In the genomic region with DNA sequence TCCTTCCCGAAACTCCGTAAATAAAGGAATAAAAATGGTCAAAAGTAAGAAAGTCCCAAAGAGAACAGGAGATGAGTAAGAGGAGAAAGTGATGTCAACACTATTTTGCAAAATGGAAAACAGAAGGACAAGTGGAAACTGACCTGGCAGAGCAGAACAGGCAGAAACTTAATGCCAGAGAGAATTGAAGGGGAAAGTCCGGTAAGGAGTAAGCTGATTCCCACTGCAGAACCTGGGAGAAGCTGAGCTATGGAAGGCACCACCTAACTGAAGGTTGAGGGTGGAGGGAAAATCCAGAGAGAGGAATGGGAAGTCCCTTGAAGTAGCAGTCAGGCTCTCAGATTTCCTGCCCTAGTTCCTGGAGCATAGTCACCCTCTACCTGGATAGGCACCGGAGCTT, we compare ENCODE assay signal across 17 cellular contexts. TPM values are rescaled to one million over a fixed set of nuclear protein-coding genes. Genes with fewer than 3 reads are reported as not detected.
DNase-seq lines count a peak whose midpoint lies in the region; ATAC-seq and TF ChIP-seq lines count a peak whose summit lies in the region.
"Had no signal": no experiment of that assay in that cellular context is flagged by ENCODE, and none has a peak within 500 bp of the region (broad histone marks: within the 10 kb centered on the region; RNA-seq: fewer than 3 reads in every experiment).

No MANE protein-coding gene starts in this region.

- DNase-seq in GM23248 (peak; percentile 39), SK-N-SH (no peak), fibroblast of peridontal ligament (ENCODE audit: extremely low read depth) (peak; percentile 57), renal cortical epithelial cell (ENCODE audit: low read depth) (peak; percentile 57), HEK293T (ENCODE audit: extremely low spot score) (no peak), esophagus squamous epithelium (lab: John Stamatoyannopoulos, UW) (no peak)
- DNase-seq: activated CD8-positive, alpha-beta memory T cell treated with anti-CD3 and anti-CD28 coated beads, Interleukin-2, amount 50 U/mL, for 4 hours; activated gamma-delta T cell; Caco-2; cerebellar nuclear complex; left ventricle myocardium superior; sigmoid colon; stimulated activated naive CD8-positive, alpha-beta T cell treated with anti-CD3 and anti-CD28 coated beads, Interleukin-15, Interleukin-2, amounts not matched to agents 100 U/mL and 50 U/mL, for 24 hours had no signal

- no peak for TF ChIP-seq RAD21 in SK-N-SH (IDR thresholded peaks at IDR 0.05; ENCODE audit: low read length)

- H3K4me1 ChIP-seq in GM23248 (ENCODE audit: insufficient read depth) (peaks cover 25% of the 10 kb centered on the region), SK-N-SH (ENCODE audit: control insufficient read depth in 1 of 2, insufficient read depth in 2 of 2, low read depth in 1 of 2, low read length in 1 of 2) (peaks cover 0 to 19% of the 10 kb centered on the region in 2 experiments; a peak in 2 of 4 replicates), esophagus squamous epithelium (peaks cover 0 to 5% (median 0%) of the 10 kb centered on the region in 3 donors)

- H3K36me3 ChIP-seq in GM23248 (ENCODE audit: low read depth) (no peaks in the 10 kb centered on the region), SK-N-SH (replicated peaks in 1 of 2; ENCODE audit: control insufficient read depth in 1 of 2, insufficient read depth in 2 of 2, low read length in 1 of 2) (no peaks in the 10 kb centered on the region), esophagus squamous epithelium (no peaks in the 10 kb centered on the region)
- H3K36me3 ChIP-seq: sigmoid colon had no signal

- no peaks in the 10 kb centered on the region for H3K79me2 ChIP-seq in GM23248 (ENCODE audit: insufficient read depth)
- H3K79me2 ChIP-seq in SK-N-SH (ENCODE audit: insufficient read depth) = no peaks in the 10 kb centered on the region

- H3K27ac ChIP-seq in GM23248 = no peak overlapping the region
- no peak overlapping the region; a peak in 1 of 4 replicates for H3K27ac ChIP-seq in SK-N-SH (ENCODE audit: low read depth in 2 of 2, low read length in 1 of 2)
- H3K27ac ChIP-seq in esophagus squamous epithelium = no peak overlapping the region

- H3K9me2 ChIP-seq in GM23248 (ENCODE audit: insufficient read depth) (no peaks in the 10 kb centered on the region), SK-N-SH (no peaks in the 10 kb centered on the region)

- CTCF ChIA-PET in SK-N-SH (lab: Yijun Ruan, JAX) = interaction anchor here (1.5 to 2.1 kb wide), 2 partner anchors 11 to 24 kb away, joined by 3 to 7 read pairs; no protein-coding TSS in a partner anchor
- CTCF ChIA-PET in HEK293T (lab: Yijun Ruan, JAX) = interaction anchor here (0.5 kb wide), 1 partner anchor 1211 kb away, joined by 5 read pairs; no protein-coding TSS in a partner anchor

- H3K9me3 ChIP-seq in GM23248 (ENCODE audit: low read depth) = no peaks in the 10 kb centered on the region
- no peaks in the 10 kb centered on the region for H3K9me3 ChIP-seq in SK-N-SH
- H3K9me3 ChIP-seq in esophagus squamous epithelium = no peaks in the 10 kb centered on the region
- H3K9me3 ChIP-seq: Caco-2, sigmoid colon had no signal

- H4K20me1 ChIP-seq in GM23248 (ENCODE audit: insufficient read depth) (no peaks in the 10 kb centered on the region), SK-N-SH (ENCODE audit: insufficient read depth) (no peaks in the 10 kb centered on the region)

- WGBS in GM23248 (ENCODE audit: low coverage in 1 of 2, low lambda C conversion rate in 2 of 2, missing lambda C conversion rate in 2 of 2), 2 experiments = 39 to 43% methylated on average over 4 of the region's 4 CpGs
- WGBS in SK-N-SH (ENCODE audit: low lambda C conversion rate) = 54% methylated on average over 3 of the region's 4 CpGs
- 59 to 69% methylated on average over 4 of the region's 4 CpGs for WGBS in esophagus squamous epithelium, 2 donors

- TF ChIP-seq CTCF in SK-N-SH (IDR thresholded peaks at IDR 0.05) = no peak
- TF ChIP-seq CTCF in esophagus squamous epithelium (IDR thresholded peaks at IDR 0.05) = no peak

- H3K4me3 ChIP-seq in GM23248 (no peak overlapping the region), SK-N-SH (ENCODE audit: low read depth in 2 of 2, low read length in 1 of 2) (no peak overlapping the region), esophagus squamous epithelium (no peak overlapping the region)
- H3K4me3 ChIP-seq: sigmoid colon had no signal

- POLR2A ChIA-PET in SK-N-SH (lab: Yijun Ruan, JAX) (no interaction called here), HEK293T (lab: Yijun Ruan, JAX) (interaction anchor here (0.5 to 1.0 kb wide), 2 partner anchors 22 to 80 kb away, joined by 3 read pairs; no protein-coding TSS in a partner anchor)

- peaks cover 12% of the 10 kb centered on the region; the same call in 1 of the 2 replicates for H3F3A ChIP-seq in GM23248 (ENCODE audit: insufficient read depth)
- no peaks in the 10 kb centered on the region for H3F3A ChIP-seq in SK-N-SH (replicated peaks; ENCODE audit: insufficient read depth)

- no peak for TF ChIP-seq POLR2A in esophagus squamous epithelium (IDR thresholded peaks at IDR 0.05)

- H3K4me2 ChIP-seq in GM23248 (ENCODE audit: unreplicated experiment) (no peak overlapping the region), SK-N-SH (no peak overlapping the region)

- 0 out of 2 replicates have a peak overlapping the region, but pooled peaks have one; percentile 3 for H2AFZ ChIP-seq in GM23248
- H2AFZ ChIP-seq in SK-N-SH (ENCODE audit: low read depth) = no peak overlapping the region; the same call in 1 of the 2 replicates

- in situ Hi-C loops in GM23248 (cut with MboI) = no loop called here

- ATAC-seq in GM21825 (IDR thresholded peaks at IDR 0.05; ENCODE audit: unreplicated experiment) = no peak
- ATAC-seq: HCT116; Panc1; stimulated activated naive CD8-positive, alpha-beta T cell treated with anti-CD3 and anti-CD28 coated beads, Interleukin-15, Interleukin-2, amounts not matched to agents 100 U/mL and 50 U/mL, for 24 hours had no signal

- H3K9ac ChIP-seq in GM23248 (no peak overlapping the region), SK-N-SH (no peak overlapping the region)

- intact Hi-C loops in esophagus squamous epithelium (cut with DNase I) = no loop called here

- no peaks in the 10 kb centered on the region for H3K27me3 ChIP-seq in GM23248 (replicated peaks; ENCODE audit: insufficient read depth)
- H3K27me3 ChIP-seq in SK-N-SH (ENCODE audit: insufficient read depth) = no peaks in the 10 kb centered on the region
- H3K27me3 ChIP-seq in esophagus squamous epithelium = no peaks in the 10 kb centered on the region
- H3K27me3 ChIP-seq: sigmoid colon had no signal

- no peak for TF ChIP-seq EP300 in SK-N-SH (IDR thresholded peaks at IDR 0.05; ENCODE audit: borderline replicate concordance in 1 of 2, low read depth in 1 of 2, low read length in 1 of 2)

TF ChIP-seq in SK-N-SH, 30 proteins besides CTCF, POLR2A, EP300 and RAD21 (continues in another document):
- TF ChIP-seq CHD2 (IDR thresholded peaks at IDR 0.05; ENCODE audit: low read length, partially characterized antibody) = no peak

TF ChIP-seq in HEK293T, 16 proteins besides CTCF, POLR2A, EP300 and RAD21:
- TF ChIP-seq HDGF (IDR thresholded peaks at IDR 0.05; ENCODE audit: borderline replicate concordance) = no peak
- TF ChIP-seq L3MBTL2 (conservative IDR thresholded peaks at IDR 0.05) = no peak
- TF ChIP-seq ARNT (IDR thresholded peaks at IDR 0.05) = no peak
- TF ChIP-seq LEF1 (IDR thresholded peaks at IDR 0.05; ENCODE audit: borderline replicate concordance) = no peak
- TF ChIP-seq NFRKB (IDR thresholded peaks at IDR 0.05) = no peak
- TF ChIP-seq SP1 (IDR thresholded peaks at IDR 0.05) = no peak
- TF ChIP-seq SUZ12 (IDR thresholded peaks at IDR 0.05) = no peak
- no peak for TF ChIP-seq FOXA1 (IDR thresholded peaks at IDR 0.05)
- no peak for TF ChIP-seq ELF4 (IDR thresholded peaks at IDR 0.05)
- TF ChIP-seq, protein P1, sequence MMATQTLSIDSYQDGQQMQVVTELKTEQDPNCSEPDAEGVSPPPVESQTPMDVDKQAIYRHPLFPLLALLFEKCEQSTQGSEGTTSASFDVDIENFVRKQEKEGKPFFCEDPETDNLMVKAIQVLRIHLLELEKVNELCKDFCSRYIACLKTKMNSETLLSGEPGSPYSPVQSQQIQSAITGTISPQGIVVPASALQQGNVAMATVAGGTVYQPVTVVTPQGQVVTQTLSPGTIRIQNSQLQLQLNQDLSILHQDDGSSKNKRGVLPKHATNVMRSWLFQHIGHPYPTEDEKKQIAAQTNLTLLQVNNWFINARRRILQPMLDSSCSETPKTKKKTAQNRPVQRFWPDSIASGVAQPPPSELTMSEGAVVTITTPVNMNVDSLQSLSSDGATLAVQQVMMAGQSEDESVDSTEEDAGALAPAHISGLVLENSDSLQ (IDR thresholded peaks at IDR 0.05) = no peak
- TF ChIP-seq FOXK2 (IDR thresholded peaks at IDR 0.05) = no peak

RNA-seq across cellular contexts. Expression of a gene that starts 59.7 kb away (rescaled TPM):
- total RNA-seq in GM23248 (2014; rRNA removed; shearing (Covaris generic)) = not detected in 2 replicates
- not detected in 2 replicates for polyA plus RNA-seq in GM23248 (2016; fragmentation: Nextera tagmentation; extraction: Ambion mirVana)
- not detected in 2 replicates for polyA plus RNA-seq in SK-N-SH (2012; rRNA removed)
- 0.03 and 0.04 TPM in 2 replicates for polyA plus RNA-seq in SK-N-SH (2012; cell fraction: cytosol; rRNA removed)
- 0.10 TPM in 1 of 2 replicates, not detected in the other for polyA plus RNA-seq in SK-N-SH (2012; cell fraction: nucleus; rRNA removed)
- not detected in 2 replicates for total RNA-seq in renal cortical epithelial cell
- total RNA-seq in esophagus squamous epithelium = not detected
- total RNA-seq: Caco-2, frontal cortex, sigmoid colon had no signal
- polyA plus RNA-seq: sigmoid colon had no signal

Comparison
In these comparisons a context has a peak if more than half of its experiments do, and no peak if none do; other contexts are left out.
1. DNase-seq: peak in GM23248 (single experiment), fibroblast of peridontal ligament (single experiment) and renal cortical epithelial cell (single experiment); none in SK-N-SH (single experiment), HEK293T (single experiment) and esophagus squamous epithelium (single experiment).